ENCODE assay signal across 14 cellular contexts in the genomic region with DNA sequence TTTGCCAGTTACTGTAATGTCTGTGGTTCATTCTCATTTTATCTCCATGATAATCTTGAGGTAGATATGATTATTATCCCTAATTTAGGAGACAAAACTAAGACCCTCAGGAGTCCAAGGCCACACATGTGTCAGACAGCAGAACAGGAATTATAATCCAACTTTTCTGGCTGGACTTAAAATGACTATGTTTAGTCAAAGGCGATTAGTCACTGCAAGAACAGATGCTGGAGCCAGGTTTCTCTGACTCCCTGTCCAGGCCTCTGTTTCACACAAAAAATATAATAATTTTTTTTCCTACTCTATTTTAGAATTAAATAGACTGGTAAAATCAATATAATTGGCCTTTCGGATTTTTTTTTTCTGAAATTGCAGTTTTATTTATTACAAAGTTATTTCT. TPM values are rescaled to one million over a fixed set of nuclear protein-coding genes. Genes with fewer than 3 reads are reported as not detected.
DNase-seq lines count a peak whose midpoint lies in the region; TF ChIP-seq lines count a peak whose summit lies in the region.
"Had no signal": no experiment of that assay in that cellular context is flagged by ENCODE, and none has a peak within 500 bp of the region (broad histone marks: within the 10 kb centered on the region; RNA-seq: fewer than 3 reads in every experiment).

No MANE protein-coding gene starts in this region.

- no peak overlapping the region for H3K4me2 ChIP-seq in OCI-LY1 (ENCODE audit: low read length)

- 71 to 83% methylated on average over 1 of the region's 2 CpGs for WGBS in mesodermal cell (ENCODE audit: insufficient coverage in 2 of 2), 2 experiments

- no peaks in the 10 kb centered on the region for H3K27me3 Mint-ChIP-seq in chondrocyte (ENCODE audit: low read depth)
- no peaks in the 10 kb centered on the region for H3K27me3 Mint-ChIP-seq in activated naive CD4-positive, alpha-beta T cell treated with anti-CD3 and anti-CD28 coated beads, Interleukin-2, amount 10 ng/mL, durations not matched to agents 7 days and 5 days
- H3K27me3 Mint-ChIP-seq: activated naive CD8-positive, alpha-beta T cell; naive thymus-derived CD8-positive, alpha-beta T cell had no signal

- H4K20me1 ChIP-seq in OCI-LY1 (ENCODE audit: insufficient read depth, low read length), result no peaks in the 10 kb centered on the region
- H4K20me1 ChIP-seq: BLaER1 had no signal

- H3K36me3 Mint-ChIP-seq in chondrocyte (ENCODE audit: low read depth), result no peaks in the 10 kb centered on the region
- H3K36me3 Mint-ChIP-seq in activated naive CD4-positive, alpha-beta T cell treated with anti-CD3 and anti-CD28 coated beads, Interleukin-2, amount 10 ng/mL, durations not matched to agents 7 days and 5 days, result peaks cover 33% of the 10 kb centered on the region
- H3K36me3 Mint-ChIP-seq: stimulated activated effector memory CD8-positive, alpha-beta T cell treated with anti-CD3 and anti-CD28 coated beads, Interleukin-12 subunit alpha, Interleukin-12 subunit beta, amount 100 ng/mL, for 72 hours had no signal

- H3K4me1 Mint-ChIP-seq in chondrocyte (ENCODE audit: low read depth), result peaks cover 19% of the 10 kb centered on the region
- H3K4me1 Mint-ChIP-seq in activated naive CD4-positive, alpha-beta T cell treated with anti-CD3 and anti-CD28 coated beads, Interleukin-2, amount 10 ng/mL, durations not matched to agents 7 days and 5 days, result peaks cover 11% of the 10 kb centered on the region
- H3K4me1 Mint-ChIP-seq: stimulated activated effector memory CD8-positive, alpha-beta T cell treated with anti-CD3 and anti-CD28 coated beads, Interleukin-12 subunit alpha, Interleukin-12 subunit beta, amount 100 ng/mL, for 72 hours had no signal

- H2AFZ ChIP-seq in OCI-LY1 (ENCODE audit: low read length), result no peak overlapping the region

- peak overlapping the region; percentile 66 for H3K27ac Mint-ChIP-seq in chondrocyte (ENCODE audit: unreplicated experiment)
- H3K27ac Mint-ChIP-seq in activated naive CD4-positive, alpha-beta T cell treated with anti-CD3 and anti-CD28 coated beads, Interleukin-2, amount 10 ng/mL, durations not matched to agents 7 days and 5 days, result no peak overlapping the region
- H3K27ac Mint-ChIP-seq: activated naive CD8-positive, alpha-beta T cell; naive thymus-derived CD8-positive, alpha-beta T cell; stimulated activated effector memory CD8-positive, alpha-beta T cell treated with anti-CD3 and anti-CD28 coated beads, Interleukin-12 subunit alpha, Interleukin-12 subunit beta, amount 100 ng/mL, for 72 hours had no signal

- peak; percentile 31 for DNase-seq in D341Med (ENCODE audit: low spot score)
- no peak for DNase-seq in chondrocyte (ENCODE audit: low spot score)
- DNase-seq in middle frontal gyrus (ENCODE audit: extremely low spot score, low spot score), result no peak
- DNase-seq in central memory CD4-positive, alpha-beta T cell, result no peak
- no peak for DNase-seq in H7
- DNase-seq in activated naive CD4-positive, alpha-beta T cell treated with anti-CD3 and anti-CD28 coated beads, Interleukin-2, amount 10 ng/mL, durations not matched to agents 7 days and 5 days, result no peak
- DNase-seq: naive thymus-derived CD8-positive, alpha-beta T cell; NCI-H2171 treated with DMSO at 0.1 percent for 48 hours; stimulated activated CD4-positive, alpha-beta T cell treated with anti-CD3 and anti-CD28 coated beads, Interleukin-2, amount 100 ng/mL, for 48 hours had no signal

- H3K36me3 ChIP-seq in OCI-LY1 (ENCODE audit: insufficient read depth, low read length) (peaks cover 61% of the 10 kb centered on the region), mesodermal cell (ENCODE audit: control insufficient read depth, insufficient read depth, low read length) (peaks cover 5% of the 10 kb centered on the region), H7 (replicated peaks; ENCODE audit: control insufficient read depth, insufficient read depth, low read length) (no peaks in the 10 kb centered on the region)

- no peak overlapping the region for H3K4me3 Mint-ChIP-seq in chondrocyte (ENCODE audit: unreplicated experiment)
- no peak overlapping the region for H3K4me3 Mint-ChIP-seq in activated naive CD4-positive, alpha-beta T cell treated with anti-CD3 and anti-CD28 coated beads, Interleukin-2, amount 10 ng/mL, durations not matched to agents 7 days and 5 days
- H3K4me3 Mint-ChIP-seq: activated naive CD8-positive, alpha-beta T cell; naive thymus-derived CD8-positive, alpha-beta T cell; stimulated activated effector memory CD8-positive, alpha-beta T cell treated with anti-CD3 and anti-CD28 coated beads, Interleukin-12 subunit alpha, Interleukin-12 subunit beta, amount 100 ng/mL, for 72 hours had no signal

- H3K79me2 ChIP-seq in OCI-LY1 (ENCODE audit: insufficient read depth, low read length), result no peaks in the 10 kb centered on the region

- TF ChIP-seq CTCF in OCI-LY1 (IDR thresholded peaks at IDR 0.05; ENCODE audit: low read length), result no peak
- no peak for TF ChIP-seq CTCF in chondrocyte (IDR thresholded peaks at IDR 0.05)

- no peak overlapping the region for H3K9ac ChIP-seq in OCI-LY1 (ENCODE audit: low read length)
- H3K9ac ChIP-seq: BLaER1 had no signal

- H3K4me3 ChIP-seq in OCI-LY1 (ENCODE audit: low read depth, low read length, poor library complexity, severe bottlenecking) (no peak overlapping the region), mesodermal cell (ENCODE audit: extremely low read depth, insufficient read depth, low read length, poor library complexity, severe bottlenecking) (no peak overlapping the region), H7 (ENCODE audit: insufficient read depth, low read depth, low read length) (no peak overlapping the region)
- H3K4me3 ChIP-seq: BLaER1 had no signal

- CTCF ChIA-PET in activated naive CD4-positive, alpha-beta T cell treated with anti-CD3 and anti-CD28 coated beads, Interleukin-2, amount 10 ng/mL, durations not matched to agents 7 days and 5 days (lab: Charles Lee), result no interaction called here

- no peaks in the 10 kb centered on the region for H3F3A ChIP-seq in OCI-LY1 (ENCODE audit: insufficient read depth, low read length)

- H3K27ac ChIP-seq in OCI-LY1 (ENCODE audit: low read depth, low read length, poor library complexity, severe bottlenecking) (peak overlapping the region; percentile 54), mesodermal cell (ENCODE audit: low read depth, low read length, severe bottlenecking) (peak overlapping the region; percentile 1)
- H3K27ac ChIP-seq: BLaER1 had no signal

- H3K9me2 ChIP-seq in OCI-LY1 (ENCODE audit: low read depth, low read length), result no peaks in the 10 kb centered on the region

- peaks cover 11% of the 10 kb centered on the region for H3K4me1 ChIP-seq in OCI-LY1 (ENCODE audit: insufficient read depth, low read length, severe bottlenecking)
- H3K4me1 ChIP-seq in mesodermal cell (ENCODE audit: control insufficient read depth, insufficient read depth, low read length, poor library complexity, severe bottlenecking), result peaks cover 13% of the 10 kb centered on the region

- H3K9me3 Mint-ChIP-seq in chondrocyte (ENCODE audit: low read depth), result peaks cover 7% of the 10 kb centered on the region
- H3K9me3 Mint-ChIP-seq in activated naive CD4-positive, alpha-beta T cell treated with anti-CD3 and anti-CD28 coated beads, Interleukin-2, amount 10 ng/mL, durations not matched to agents 7 days and 5 days, result no peaks in the 10 kb centered on the region
- H3K9me3 Mint-ChIP-seq: naive thymus-derived CD8-positive, alpha-beta T cell; stimulated activated effector memory CD8-positive, alpha-beta T cell treated with anti-CD3 and anti-CD28 coated beads, Interleukin-12 subunit alpha, Interleukin-12 subunit beta, amount 100 ng/mL, for 72 hours had no signal

- H3K27me3 ChIP-seq in OCI-LY1 (ENCODE audit: insufficient read depth, low read length), result no peaks in the 10 kb centered on the region
- H3K27me3 ChIP-seq in H7 (ENCODE audit: control insufficient read depth, insufficient read depth, low read length), result no peaks in the 10 kb centered on the region
- H3K27me3 ChIP-seq: BLaER1 had no signal

- H3K9me3 ChIP-seq in OCI-LY1 (ENCODE audit: low read length), result no peaks in the 10 kb centered on the region
- no peaks in the 10 kb centered on the region for H3K9me3 ChIP-seq in mesodermal cell (ENCODE audit: control insufficient read depth, low read length)

RNA-seq across cellular contexts. Expression of a gene that starts 56.7 kb away (rescaled TPM):
- 6.6 to 10.2 TPM (median 8.4 TPM) in 3 replicates for total RNA-seq in chondrocyte
- polyA plus RNA-seq in mesodermal cell (2013, experiment 1 of 2), result 10.6 TPM
- 12.5 TPM for polyA plus RNA-seq in mesodermal cell (2013, experiment 2 of 2)
- 19.6 and 25.5 TPM in 2 replicates for total RNA-seq in H7 (2014; rRNA removed; shearing (Covaris generic))
